Comparison of ENCODE assay signal across 8 cellular contexts in genomic region chrX:7083468-7084396, GRCh38.
DNase-seq lines count a peak whose midpoint lies in the region; ATAC-seq and TF ChIP-seq lines count a peak whose summit lies in the region.

No MANE protein-coding gene starts in this region.

- intact Hi-C loops in gastrocnemius medialis (cut with DNase I; ENCODE audit: low total_unique reads), result no loop called here

- TF ChIP-seq POLR2A in gastrocnemius medialis (IDR thresholded peaks at IDR 0.05), result no peak

- DNase-seq in Daoy (ENCODE audit: low read depth) (peak; percentile 85), gastrocnemius medialis (no peak), NCI-H1930 (lab: John Stamatoyannopoulos, UW) (no peak)
- DNase-seq in Jurkat, Clone E6-1 (ENCODE audit: low read depth, low spot score), result peak; percentile 95
- DNase-seq in activated CD4-positive, alpha-beta T cell treated with anti-CD3 and anti-CD28 coated beads for 24 hours (ENCODE audit: low read depth in 2 of 2), result peak; percentile 6 to 42
- DNase-seq in effector CD8-positive, alpha-beta T cell (lab: John Stamatoyannopoulos, UW), result peak; percentile 0
- DNase-seq in stimulated activated CD4-positive, alpha-beta T cell treated with anti-CD3 and anti-CD28 coated beads, Interleukin-12 subunit alpha, Interleukin-12 subunit beta, amount 100 ng/mL, for 4 hours, result peak; percentile 23

- in situ Hi-C loops in gastrocnemius medialis (cut with MboI; ENCODE audit: low sequenced_read_pairs in 4 of 4), result no loop called here

- H3K27ac ChIP-seq in gastrocnemius medialis, result no peak overlapping the region

- ATAC-seq in GM21529 (IDR thresholded peaks at IDR 0.05; ENCODE audit: unreplicated experiment) (peak; percentile 92), gastrocnemius medialis (no peak)

- no peaks in the 10 kb centered on the region for H3K9me3 ChIP-seq in gastrocnemius medialis

- no peaks in the 10 kb centered on the region for H3K27me3 ChIP-seq in gastrocnemius medialis

- no peaks in the 10 kb centered on the region for H3K36me3 ChIP-seq in gastrocnemius medialis

- no peak for TF ChIP-seq CTCF in gastrocnemius medialis (IDR thresholded peaks at IDR 0.05 in 4 of 5, conservative IDR thresholded peaks at IDR 0.05 in 1 of 5)

- peak overlapping the region; percentile 13 for H3K4me3 ChIP-seq in Jurkat, Clone E6-1 (ENCODE audit: low read length)
- no peak overlapping the region for H3K4me3 ChIP-seq in gastrocnemius medialis

- H3K4me1 ChIP-seq in gastrocnemius medialis, result no peaks in the 10 kb centered on the region

Comparison
In these comparisons a context has a peak if more than half of its experiments do, and no peak if none do; other contexts are left out.
1. DNase-seq: peak in Daoy (single experiment), Jurkat, Clone E6-1 (single experiment), activated CD4-positive, alpha-beta T cell treated with anti-CD3 and anti-CD28 coated beads for 24 hours (2 of 2), effector CD8-positive, alpha-beta T cell (single experiment) and stimulated activated CD4-positive, alpha-beta T cell treated with anti-CD3 and anti-CD28 coated beads, Interleukin-12 subunit alpha, Interleukin-12 subunit beta, amount 100 ng/mL, for 4 hours (single experiment); none in gastrocnemius medialis (0 of 2) and NCI-H1930 (0 of 2).